1 cellular context compared by ENCODE assay signal in the genomic region with DNA sequence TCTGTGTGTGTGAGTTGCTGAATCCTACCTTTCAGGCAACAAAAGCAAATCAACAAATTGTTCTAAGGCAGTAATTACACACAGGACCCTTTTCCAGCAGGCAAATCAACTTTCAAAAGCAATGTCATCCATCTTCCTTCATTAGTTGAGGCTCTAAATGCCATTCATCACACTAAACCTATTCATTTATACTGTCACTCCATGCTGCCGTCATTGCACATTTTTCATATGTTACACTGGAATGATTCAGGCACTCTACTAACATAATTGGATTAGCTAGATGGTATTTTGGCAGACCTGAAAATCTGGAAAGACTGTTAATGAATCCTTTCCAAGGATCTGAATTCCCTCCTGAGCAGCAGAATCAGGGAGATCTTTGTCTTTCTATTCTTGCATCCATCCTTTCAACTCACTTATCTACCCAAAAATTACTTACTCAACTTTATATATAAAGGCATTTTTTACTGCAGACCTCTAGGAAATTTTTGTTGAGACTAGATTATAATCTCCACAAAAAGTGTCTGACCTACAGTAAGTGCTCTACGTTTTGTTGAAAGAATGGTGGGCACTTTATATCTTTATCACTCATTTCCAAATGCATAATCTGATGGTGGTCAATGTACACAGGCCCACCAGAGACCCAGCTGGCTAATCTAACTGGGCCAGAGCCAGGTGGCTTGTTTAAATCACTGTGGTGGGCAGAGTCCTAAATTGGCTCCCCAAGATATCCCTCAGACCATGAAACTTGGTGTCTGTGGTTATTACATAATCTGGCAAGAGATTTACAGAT.
TF ChIP-seq lines count a peak whose summit lies in the region.

No MANE protein-coding gene starts in this region.

TF ChIP-seq in SK-N-SH, 30 proteins besides CTCF, POLR2A, EP300 and RAD21:
- TF ChIP-seq GABPA (IDR thresholded peaks at IDR 0.05; ENCODE audit: low read depth) (no peak), SMC3 (IDR thresholded peaks at IDR 0.05; ENCODE audit: low read depth, low read length) (no peak), RCOR1 (IDR thresholded peaks at IDR 0.05; ENCODE audit: low read length) (peak; percentile 86), TCF12 (IDR thresholded peaks at IDR 0.05) (peak; percentile 10; the same call in 1 of the 2 replicates), RFX5 (IDR thresholded peaks at IDR 0.05; ENCODE audit: low read length) (no peak), FOXM1 (IDR thresholded peaks at IDR 0.05; ENCODE audit: low read depth) (no peak), GATA2 (CRISPR knock-in tag; IDR thresholded peaks at IDR 0.05) (peak; percentile 21; the same call in 1 of the 2 replicates), MEF2A (IDR thresholded peaks at IDR 0.05; ENCODE audit: borderline replicate concordance, low read depth) (no peak), SIN3A (IDR thresholded peaks at IDR 0.05; ENCODE audit: borderline replicate concordance, low read depth, low read length) (no peak), CHD2 (IDR thresholded peaks at IDR 0.05; ENCODE audit: low read length, partially characterized antibody) (peak; percentile 52), YY1 (IDR thresholded peaks at IDR 0.05; ENCODE audit: low read depth) (no peak), JUND (IDR thresholded peaks at IDR 0.05) (0 out of 2 replicates have a peak, but pooled peaks have one; percentile 11)
- TF ChIP-seq, protein P1, sequence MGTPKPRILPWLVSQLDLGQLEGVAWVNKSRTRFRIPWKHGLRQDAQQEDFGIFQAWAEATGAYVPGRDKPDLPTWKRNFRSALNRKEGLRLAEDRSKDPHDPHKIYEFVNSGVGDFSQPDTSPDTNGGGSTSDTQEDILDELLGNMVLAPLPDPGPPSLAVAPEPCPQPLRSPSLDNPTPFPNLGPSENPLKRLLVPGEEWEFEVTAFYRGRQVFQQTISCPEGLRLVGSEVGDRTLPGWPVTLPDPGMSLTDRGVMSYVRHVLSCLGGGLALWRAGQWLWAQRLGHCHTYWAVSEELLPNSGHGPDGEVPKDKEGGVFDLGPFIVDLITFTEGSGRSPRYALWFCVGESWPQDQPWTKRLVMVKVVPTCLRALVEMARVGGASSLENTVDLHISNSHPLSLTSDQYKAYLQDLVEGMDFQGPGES (IDR thresholded peaks at IDR 0.05; ENCODE audit: low read depth, low read length), result no peak
- TF ChIP-seq, protein P2, sequence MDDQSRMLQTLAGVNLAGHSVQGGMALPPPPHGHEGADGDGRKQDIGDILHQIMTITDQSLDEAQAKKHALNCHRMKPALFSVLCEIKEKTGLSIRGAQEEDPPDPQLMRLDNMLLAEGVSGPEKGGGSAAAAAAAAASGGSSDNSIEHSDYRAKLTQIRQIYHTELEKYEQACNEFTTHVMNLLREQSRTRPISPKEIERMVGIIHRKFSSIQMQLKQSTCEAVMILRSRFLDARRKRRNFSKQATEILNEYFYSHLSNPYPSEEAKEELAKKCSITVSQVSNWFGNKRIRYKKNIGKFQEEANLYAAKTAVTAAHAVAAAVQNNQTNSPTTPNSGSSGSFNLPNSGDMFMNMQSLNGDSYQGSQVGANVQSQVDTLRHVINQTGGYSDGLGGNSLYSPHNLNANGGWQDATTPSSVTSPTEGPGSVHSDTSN (IDR thresholded peaks at IDR 0.05), result peak; percentile 77
- TF ChIP-seq, protein P3, sequence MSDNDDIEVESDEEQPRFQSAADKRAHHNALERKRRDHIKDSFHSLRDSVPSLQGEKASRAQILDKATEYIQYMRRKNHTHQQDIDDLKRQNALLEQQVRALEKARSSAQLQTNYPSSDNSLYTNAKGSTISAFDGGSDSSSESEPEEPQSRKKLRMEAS (IDR thresholded peaks at IDR 0.05; ENCODE audit: low read depth), result no peak
- TF ChIP-seq, protein P4, sequence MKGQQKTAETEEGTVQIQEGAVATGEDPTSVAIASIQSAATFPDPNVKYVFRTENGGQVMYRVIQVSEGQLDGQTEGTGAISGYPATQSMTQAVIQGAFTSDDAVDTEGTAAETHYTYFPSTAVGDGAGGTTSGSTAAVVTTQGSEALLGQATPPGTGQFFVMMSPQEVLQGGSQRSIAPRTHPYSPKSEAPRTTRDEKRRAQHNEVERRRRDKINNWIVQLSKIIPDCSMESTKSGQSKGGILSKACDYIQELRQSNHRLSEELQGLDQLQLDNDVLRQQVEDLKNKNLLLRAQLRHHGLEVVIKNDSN (IDR thresholded peaks at IDR 0.05; ENCODE audit: borderline replicate concordance, low read depth), result no peak
- TF ChIP-seq, protein P5, sequence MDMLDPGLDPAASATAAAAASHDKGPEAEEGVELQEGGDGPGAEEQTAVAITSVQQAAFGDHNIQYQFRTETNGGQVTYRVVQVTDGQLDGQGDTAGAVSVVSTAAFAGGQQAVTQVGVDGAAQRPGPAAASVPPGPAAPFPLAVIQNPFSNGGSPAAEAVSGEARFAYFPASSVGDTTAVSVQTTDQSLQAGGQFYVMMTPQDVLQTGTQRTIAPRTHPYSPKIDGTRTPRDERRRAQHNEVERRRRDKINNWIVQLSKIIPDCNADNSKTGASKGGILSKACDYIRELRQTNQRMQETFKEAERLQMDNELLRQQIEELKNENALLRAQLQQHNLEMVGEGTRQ (IDR thresholded peaks at IDR 0.05; ENCODE audit: borderline replicate concordance, low read depth, low read length), result no peak
